Comparison of ENCODE assay signal across 23 cellular contexts in genomic region chr1:43882763-43883162, GRCh38. TPM values are rescaled to one million over a fixed set of nuclear protein-coding genes. Genes with fewer than 3 reads are reported as not detected.
"Had no signal": no experiment of that assay in that cellular context is flagged by ENCODE, and none has a peak within 500 bp of the region (broad histone marks: within the 10 kb centered on the region; RNA-seq: fewer than 3 reads in every experiment).

No MANE protein-coding gene starts in this region.

- H3K9me3 ChIP-seq: colonic mucosa, esophagus muscularis mucosa, gastroesophageal sphincter, heart left ventricle, lower lobe of right lung had no signal

- H3K27me3 ChIP-seq: colonic mucosa, esophagus muscularis mucosa, foreskin keratinocyte, gastroesophageal sphincter, heart left ventricle, hepatocyte had no signal

- DNase-seq: cortex of kidney; effector CD8-positive, alpha-beta T cell; effector memory CD8-positive, alpha-beta T cell; endodermal cell; hypothalamus; immature natural killer cell; islet precursor cell; kidney; kidney glomerular epithelial cell; left ventricle myocardium superior; lower lobe of right lung; mesenchymal stem cell; naive thymus-derived CD4-positive, alpha-beta T cell; natural killer cell had no signal

- H3K4me2 ChIP-seq: hepatocyte had no signal

- H3K27ac ChIP-seq: colonic mucosa, esophagus muscularis mucosa, foreskin keratinocyte, gastroesophageal sphincter, hepatocyte, lower lobe of right lung had no signal

- H3K79me2 ChIP-seq: hepatocyte had no signal

- H3K4me1 ChIP-seq: lower lobe of right lung had no signal

- H3K4me3 ChIP-seq: colonic mucosa, esophagus muscularis mucosa, gastroesophageal sphincter, heart left ventricle, hepatocyte, lower lobe of right lung had no signal

- H3K36me3 ChIP-seq: colonic mucosa had no signal

- H2AFZ ChIP-seq: hepatocyte had no signal

RNA-seq across cellular contexts. Expression of gene ARTN, which starts 50.8 kb away (rescaled TPM):
- total RNA-seq: dermis microvascular lymphatic vessel endothelial cell, hepatocyte, left ventricle myocardium superior, lung microvascular endothelial cell, mononuclear cell had no signal
- polyA plus RNA-seq: immature natural killer cell; naive thymus-derived CD4-positive, alpha-beta T cell had no signal
